In genomic region chr4:2842667-2843022, GRCh38 we compare ENCODE assay signal across 8 cellular contexts. TPM values are rescaled to one million over a fixed set of nuclear protein-coding genes. Genes with fewer than 3 reads are reported as not detected.
DNase-seq lines count a peak whose midpoint lies in the region; ATAC-seq and TF ChIP-seq lines count a peak whose summit lies in the region.

No MANE protein-coding gene starts in this region.

- TF ChIP-seq CTCF in GM12864 (IDR thresholded peaks at IDR 0.05; ENCODE audit: low read depth, low read length, missing control alignments) (no peak), RWPE1 (conservative IDR thresholded peaks at IDR 0.05; ENCODE audit: low read depth) (no peak), fibroblast of mammary gland (conservative IDR thresholded peaks at IDR 0.05; ENCODE audit: control insufficient read depth, insufficient read depth, low read depth, low read length) (no peak), omental fat pad (IDR thresholded peaks at IDR 0.05) (no peak)

- H3K27ac ChIP-seq in RWPE1 = peak overlapping the region; percentile 85
- H3K27ac ChIP-seq in rectal smooth muscle tissue (ENCODE audit: low read depth, low read length) = peak overlapping the region; percentile 92

- POLR2A ChIA-PET in RWPE1 (lab: Yijun Ruan, JAX; ENCODE audit: low non-redundant PET) = no interaction called here

- H3K9ac ChIP-seq in rectal smooth muscle tissue (ENCODE audit: low read length) = peak overlapping the region; percentile 76

- H3K27me3 ChIP-seq in rectal smooth muscle tissue (ENCODE audit: control insufficient read depth, insufficient read depth, low read length) = no peaks in the 10 kb centered on the region

- no peaks in the 10 kb centered on the region for H3K36me3 ChIP-seq in rectal smooth muscle tissue (ENCODE audit: control insufficient read depth, insufficient read depth, low read length)

- DNase-seq in GM12864 (ENCODE audit: low read depth) = no peak
- no peak for DNase-seq in RWPE1 (ENCODE audit: low spot score)
- DNase-seq in fibroblast of mammary gland (ENCODE audit: low read depth) = no peak
- no peak for DNase-seq in omental fat pad (ENCODE audit: low spot score)

- CTCF ChIA-PET in RWPE1 (lab: Yijun Ruan, JAX) = no interaction called here

- no peak for ATAC-seq in HG02588 (IDR thresholded peaks at IDR 0.05; ENCODE audit: unreplicated experiment)
- ATAC-seq in omental fat pad (ENCODE audit: low FRiP score) = no peak
- ATAC-seq in HG02623 (IDR thresholded peaks at IDR 0.05; ENCODE audit: unreplicated experiment) = no peak
- ATAC-seq in HG02642 (IDR thresholded peaks at IDR 0.05; ENCODE audit: poor library complexity, unreplicated experiment) = no peak

- H3K4me3 ChIP-seq in GM12864 (ENCODE audit: low read depth, low read length) = peak overlapping the region; percentile 80
- peak overlapping the region; percentile 67 for H3K4me3 ChIP-seq in fibroblast of mammary gland (ENCODE audit: control insufficient read depth, low read depth, low read length)
- H3K4me3 ChIP-seq in rectal smooth muscle tissue (ENCODE audit: low read length) = peak overlapping the region; percentile 60

- H3K4me1 ChIP-seq in rectal smooth muscle tissue (ENCODE audit: control insufficient read depth, insufficient read depth, low read length) = peaks cover 12% of the 10 kb centered on the region

RNA-seq across cellular contexts. Expression of gene ADD1, which starts 1.0 kb away (rescaled TPM):
- 100 to 1,000 TPM; 155 to 269 (median 177) TPM for total RNA-seq in omental fat pad

RNA-seq across cellular contexts. Expression of gene SH3BP2, which starts 49.8 kb away (rescaled TPM):
- 100 to 1,000 TPM in 1 of 4 donors, 10 to 100 TPM in 3; 26.2 to 109 (median 66.0) TPM for total RNA-seq in omental fat pad
